ENCODE assay signal across 12 cellular contexts in the genomic region with DNA sequence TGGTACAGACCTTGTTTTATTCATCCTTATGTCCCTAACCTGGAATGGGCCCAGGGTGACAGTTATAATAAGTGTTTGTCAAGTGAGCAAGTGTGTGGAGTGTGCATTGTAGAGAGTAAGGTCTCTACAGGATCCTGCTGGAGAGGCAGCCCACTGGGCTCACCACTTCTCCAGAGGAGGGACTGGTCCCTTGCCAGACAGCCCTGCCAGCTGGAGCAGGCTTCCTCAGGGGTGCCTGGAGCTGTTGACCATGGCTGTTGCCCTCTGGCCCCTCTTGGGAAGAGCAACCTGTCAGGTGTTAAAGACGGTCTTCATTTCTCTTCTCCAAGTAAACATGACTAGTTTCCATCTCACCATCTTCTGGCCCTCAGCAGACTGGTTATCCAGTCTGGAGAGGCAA. TPM values are rescaled to one million over a fixed set of nuclear protein-coding genes. Genes with fewer than 3 reads are reported as not detected.
DNase-seq lines count a peak whose midpoint lies in the region; ATAC-seq and TF ChIP-seq lines count a peak whose summit lies in the region.
"Had no signal": no experiment of that assay in that cellular context is flagged by ENCODE, and none has a peak within 500 bp of the region (broad histone marks: within the 10 kb centered on the region; RNA-seq: fewer than 3 reads in every experiment).

No MANE protein-coding gene starts in this region.

- DNase-seq in activated gamma-delta T cell treated with Interleukin-2 at 50 U/mL for 16 hours (peak; percentile 3), activated gamma-delta T cell (lab: John Stamatoyannopoulos, UW) (no peak), RWPE2 (ENCODE audit: low spot score) (peak; percentile 49), memory B cell (ENCODE audit: low spot score in 2 of 2) (no peak), suprapubic skin (ENCODE audit: low spot score in 2 of 2) (peak; percentile 43 to 48), NCI-H82 (lab: John Stamatoyannopoulos, UW) (no peak), HuH-7.5 (ENCODE audit: low spot score) (no peak), NCI-H1436 treated with DMSO at 0.1 percent for 48 hours (lab: John Stamatoyannopoulos, UW) (no peak)
- DNase-seq: HCEC 1CT, SIG-M5 had no signal

- TF ChIP-seq EP300 in suprapubic skin (IDR thresholded peaks at IDR 0.05) = no peak

- H3K27ac ChIP-seq in RWPE2 (ENCODE audit: poor library complexity, severe bottlenecking) (no peak overlapping the region), suprapubic skin (no peak overlapping the region)
- H3K27ac ChIP-seq: ovary, thyroid gland had no signal

- TF ChIP-seq POLR2A in suprapubic skin (IDR thresholded peaks at IDR 0.05) = no peak

- H3K9me3 Mint-ChIP-seq in memory B cell = no peaks in the 10 kb centered on the region

- H3K4me1 ChIP-seq in RWPE2 (ENCODE audit: insufficient read depth, poor library complexity, severe bottlenecking) (peaks cover 25% of the 10 kb centered on the region), suprapubic skin (peaks cover 20% of the 10 kb centered on the region)

- H3K27me3 ChIP-seq in RWPE2 (ENCODE audit: insufficient read depth, poor library complexity, severe bottlenecking) (no peaks in the 10 kb centered on the region), suprapubic skin (no peaks in the 10 kb centered on the region)
- H3K27me3 ChIP-seq: ovary, thyroid gland had no signal

- no peaks in the 10 kb centered on the region for H3K9me3 ChIP-seq in RWPE2 (ENCODE audit: severe bottlenecking)
- no peaks in the 10 kb centered on the region for H3K9me3 ChIP-seq in suprapubic skin
- H3K9me3 ChIP-seq: ovary, thyroid gland had no signal

- WGBS in suprapubic skin = 100% methylated on average over 1 of the region's 1 CpG

- no peaks in the 10 kb centered on the region for H3K27me3 Mint-ChIP-seq in memory B cell

- H3K4me1 Mint-ChIP-seq in memory B cell = peaks cover 70% of the 10 kb centered on the region

- ATAC-seq in RWPE2 (ENCODE audit: low read depth) = no peak
- no peak for ATAC-seq in memory B cell (ENCODE audit: low read depth)

- no peak overlapping the region for H3K4me3 ChIP-seq in RWPE2 (ENCODE audit: severe bottlenecking)
- H3K4me3 ChIP-seq in suprapubic skin = no peak overlapping the region
- H3K4me3 ChIP-seq: ovary, thyroid gland had no signal

- TF ChIP-seq CTCF in RWPE2 (IDR thresholded peaks at IDR 0.05; ENCODE audit: poor library complexity, severe bottlenecking) (no peak), suprapubic skin (IDR thresholded peaks at IDR 0.05) (no peak)

- peak overlapping the region; percentile 90 for H3K27ac Mint-ChIP-seq in memory B cell

- peaks cover 4% of the 10 kb centered on the region for H3K36me3 Mint-ChIP-seq in memory B cell

- no peaks in the 10 kb centered on the region for H3K36me3 ChIP-seq in RWPE2 (ENCODE audit: low read depth)
- peaks cover 4% of the 10 kb centered on the region for H3K36me3 ChIP-seq in suprapubic skin
- H3K36me3 ChIP-seq: ovary, thyroid gland had no signal

- no peak overlapping the region for H3K4me3 Mint-ChIP-seq in memory B cell

RNA-seq across cellular contexts. Expression of gene IRF1, which starts 20.0 kb away (rescaled TPM):
- total RNA-seq in suprapubic skin = 10 to 100 TPM; 17.5 to 24.1 (median 20.1) TPM

Comparison
In these comparisons a context has a peak if more than half of its experiments do, and no peak if none do; other contexts are left out.
1. DNase-seq: peak in activated gamma-delta T cell treated with Interleukin-2 at 50 U/mL for 16 hours (single experiment), RWPE2 (single experiment) and suprapubic skin (2 of 2); none in activated gamma-delta T cell (single experiment), memory B cell (0 of 2), NCI-H82 (single experiment), HuH-7.5 (single experiment) and NCI-H1436 treated with DMSO at 0.1 percent for 48 hours (single experiment).